In the genomic region with DNA sequence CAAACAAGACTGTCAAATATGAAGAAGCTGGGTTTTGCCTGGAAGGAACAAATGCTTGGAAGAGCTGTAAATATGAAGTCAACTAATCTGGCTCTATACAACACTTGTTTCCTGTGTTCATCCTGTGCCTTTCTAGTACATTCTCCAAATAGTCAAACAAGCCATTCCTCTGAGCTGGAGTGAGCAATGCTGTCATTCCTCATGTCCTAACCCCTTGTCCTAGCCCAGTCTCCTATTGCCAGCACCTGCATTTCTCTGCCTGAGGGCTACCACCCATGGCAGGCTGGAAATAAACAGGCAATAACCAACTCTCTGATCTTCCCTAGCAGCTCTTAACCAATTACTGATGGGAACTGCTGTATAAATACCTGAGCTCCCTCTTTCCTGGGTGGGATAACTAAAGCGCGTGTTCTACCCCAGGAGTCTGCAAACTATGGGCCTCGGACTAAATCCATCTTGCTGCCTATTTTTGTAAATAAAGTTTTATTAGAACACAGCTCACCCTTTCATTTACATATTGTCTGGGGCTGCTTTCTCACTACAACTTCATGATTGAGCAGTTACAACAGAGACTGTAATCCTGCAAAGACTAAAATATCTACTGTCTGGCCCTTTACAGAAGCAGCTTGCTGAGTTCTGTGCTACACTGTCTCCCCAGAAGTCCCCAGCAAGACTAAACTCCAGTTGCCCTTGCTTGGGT, we compare ENCODE assay signal across 1 cellular context.
TF ChIP-seq lines count a peak whose summit lies in the region.

No MANE protein-coding gene starts in this region.

TF ChIP-seq in GM23338, 12 proteins besides CTCF, POLR2A, EP300 and RAD21 (continued from another document):
- TF ChIP-seq, protein P1, sequence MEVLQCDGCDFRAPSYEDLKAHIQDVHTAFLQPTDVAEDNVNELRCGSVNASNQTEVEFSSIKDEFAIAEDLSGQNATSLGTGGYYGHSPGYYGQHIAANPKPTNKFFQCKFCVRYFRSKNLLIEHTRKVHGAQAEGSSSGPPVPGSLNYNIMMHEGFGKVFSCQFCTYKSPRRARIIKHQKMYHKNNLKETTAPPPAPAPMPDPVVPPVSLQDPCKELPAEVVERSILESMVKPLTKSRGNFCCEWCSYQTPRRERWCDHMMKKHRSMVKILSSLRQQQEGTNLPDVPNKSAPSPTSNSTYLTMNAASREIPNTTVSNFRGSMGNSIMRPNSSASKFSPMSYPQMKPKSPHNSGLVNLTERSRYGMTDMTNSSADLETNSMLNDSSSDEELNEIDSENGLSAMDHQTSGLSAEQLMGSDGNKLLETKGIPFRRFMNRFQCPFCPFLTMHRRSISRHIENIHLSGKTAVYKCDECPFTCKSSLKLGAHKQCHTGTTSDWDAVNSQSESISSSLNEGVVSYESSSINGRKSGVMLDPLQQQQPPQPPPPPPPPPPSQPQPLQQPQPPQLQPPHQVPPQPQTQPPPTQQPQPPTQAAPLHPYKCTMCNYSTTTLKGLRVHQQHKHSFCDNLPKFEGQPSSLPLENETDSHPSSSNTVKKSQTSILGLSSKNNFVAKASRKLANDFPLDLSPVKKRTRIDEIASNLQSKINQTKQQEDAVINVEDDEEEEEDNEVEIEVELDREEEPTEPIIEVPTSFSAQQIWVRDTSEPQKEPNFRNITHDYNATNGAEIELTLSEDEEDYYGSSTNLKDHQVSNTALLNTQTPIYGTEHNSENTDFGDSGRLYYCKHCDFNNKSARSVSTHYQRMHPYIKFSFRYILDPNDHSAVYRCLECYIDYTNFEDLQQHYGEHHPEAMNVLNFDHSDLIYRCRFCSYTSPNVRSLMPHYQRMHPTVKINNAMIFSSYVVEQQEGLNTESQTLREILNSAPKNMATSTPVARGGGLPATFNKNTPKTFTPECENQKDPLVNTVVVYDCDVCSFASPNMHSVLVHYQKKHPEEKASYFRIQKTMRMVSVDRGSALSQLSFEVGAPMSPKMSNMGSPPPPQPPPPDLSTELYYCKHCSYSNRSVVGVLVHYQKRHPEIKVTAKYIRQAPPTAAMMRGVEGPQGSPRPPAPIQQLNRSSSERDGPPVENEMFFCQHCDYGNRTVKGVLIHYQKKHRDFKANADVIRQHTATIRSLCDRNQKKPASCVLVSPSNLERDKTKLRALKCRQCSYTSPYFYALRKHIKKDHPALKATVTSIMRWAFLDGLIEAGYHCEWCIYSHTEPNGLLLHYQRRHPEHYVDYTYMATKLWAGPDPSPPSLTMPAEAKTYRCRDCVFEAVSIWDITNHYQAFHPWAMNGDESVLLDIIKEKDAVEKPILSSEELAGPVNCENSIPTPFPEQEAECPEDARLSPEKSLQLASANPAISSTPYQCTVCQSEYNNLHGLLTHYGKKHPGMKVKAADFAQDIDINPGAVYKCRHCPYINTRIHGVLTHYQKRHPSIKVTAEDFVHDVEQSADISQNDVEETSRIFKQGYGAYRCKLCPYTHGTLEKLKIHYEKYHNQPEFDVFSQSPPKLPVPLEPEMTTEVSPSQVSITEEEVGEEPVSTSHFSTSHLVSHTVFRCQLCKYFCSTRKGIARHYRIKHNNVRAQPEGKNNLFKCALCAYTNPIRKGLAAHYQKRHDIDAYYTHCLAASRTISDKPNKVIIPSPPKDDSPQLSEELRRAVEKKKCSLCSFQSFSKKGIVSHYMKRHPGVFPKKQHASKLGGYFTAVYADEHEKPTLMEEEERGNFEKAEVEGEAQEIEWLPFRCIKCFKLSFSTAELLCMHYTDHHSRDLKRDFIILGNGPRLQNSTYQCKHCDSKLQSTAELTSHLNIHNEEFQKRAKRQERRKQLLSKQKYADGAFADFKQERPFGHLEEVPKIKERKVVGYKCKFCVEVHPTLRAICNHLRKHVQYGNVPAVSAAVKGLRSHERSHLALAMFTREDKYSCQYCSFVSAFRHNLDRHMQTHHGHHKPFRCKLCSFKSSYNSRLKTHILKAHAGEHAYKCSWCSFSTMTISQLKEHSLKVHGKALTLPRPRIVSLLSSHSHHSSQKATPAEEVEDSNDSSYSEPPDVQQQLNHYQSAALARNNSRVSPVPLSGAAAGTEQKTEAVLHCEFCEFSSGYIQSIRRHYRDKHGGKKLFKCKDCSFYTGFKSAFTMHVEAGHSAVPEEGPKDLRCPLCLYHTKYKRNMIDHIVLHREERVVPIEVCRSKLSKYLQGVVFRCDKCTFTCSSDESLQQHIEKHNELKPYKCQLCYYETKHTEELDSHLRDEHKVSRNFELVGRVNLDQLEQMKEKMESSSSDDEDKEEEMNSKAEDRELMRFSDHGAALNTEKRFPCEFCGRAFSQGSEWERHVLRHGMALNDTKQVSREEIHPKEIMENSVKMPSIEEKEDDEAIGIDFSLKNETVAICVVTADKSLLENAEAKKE (CRISPR knock-in tag; IDR thresholded peaks at IDR 0.05), result no peak
- TF ChIP-seq EZH2phosphoT487 (IDR thresholded peaks at IDR 0.05; ENCODE audit: unreplicated experiment), result no peak
- no peak for TF ChIP-seq NANOG (IDR thresholded peaks at IDR 0.05; ENCODE audit: borderline replicate concordance)
- no peak for TF ChIP-seq ZNF331 (CRISPR knock-in tag; IDR thresholded peaks at IDR 0.05; ENCODE audit: low read depth)
